2 cellular contexts compared by ENCODE assay signal in the genomic region with DNA sequence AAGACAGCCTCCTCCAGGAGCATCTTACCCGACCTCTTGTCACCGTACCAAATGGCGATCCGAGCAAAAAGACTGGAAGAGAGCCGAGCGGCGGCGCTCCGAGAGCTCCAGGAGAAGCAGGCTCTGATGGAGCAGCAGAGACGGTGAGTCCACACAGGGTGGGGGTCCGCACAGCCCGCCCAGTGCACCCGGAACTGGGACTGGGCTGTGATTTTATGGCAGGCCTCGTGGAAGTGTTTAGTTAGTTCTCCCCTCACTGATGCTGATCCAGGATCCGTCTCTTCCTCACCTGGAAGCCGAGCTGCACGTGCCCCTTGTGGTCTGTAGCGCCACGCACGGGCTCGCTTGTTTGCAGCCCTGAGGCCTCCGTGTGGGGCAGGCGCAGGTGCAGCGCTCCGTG.
TF ChIP-seq lines count a peak whose summit lies in the region.

No MANE protein-coding gene starts in this region.

TF ChIP-seq in HepG2, 621 proteins besides CTCF, POLR2A, EP300 and RAD21:
- TF ChIP-seq ZNF446 (CRISPR knock-in tag; IDR thresholded peaks at IDR 0.05) (no peak), MED8 (CRISPR knock-in tag; IDR thresholded peaks at IDR 0.05; ENCODE audit: insufficient replicate concordance) (no peak), ZNF792 (CRISPR knock-in tag; IDR thresholded peaks at IDR 0.05) (no peak), RBAK (CRISPR knock-in tag; IDR thresholded peaks at IDR 0.05) (no peak), BORCS8-MEF2B (CRISPR knock-in tag; IDR thresholded peaks at IDR 0.05) (no peak), ZNF724P (CRISPR knock-in tag; IDR thresholded peaks at IDR 0.05; ENCODE audit: borderline replicate concordance) (no peak), HNRNPLL (IDR thresholded peaks at IDR 0.05; ENCODE audit: low read depth, low read length, poor library complexity, severe bottlenecking) (no peak), ZNF317 (CRISPR knock-in tag; IDR thresholded peaks at IDR 0.05) (no peak), KDM2A (CRISPR knock-in tag; IDR thresholded peaks at IDR 0.05; ENCODE audit: borderline replicate concordance, low read depth) (no peak), ZFP62 (CRISPR knock-in tag; IDR thresholded peaks at IDR 0.05) (no peak), ZNF552 (CRISPR knock-in tag; IDR thresholded peaks at IDR 0.05; ENCODE audit: borderline replicate concordance) (no peak), CREB1 (IDR thresholded peaks at IDR 0.05) (no peak), CREB1 (CRISPR knock-in tag; IDR thresholded peaks at IDR 0.05) (no peak), NR3C1 (CRISPR knock-in tag; IDR thresholded peaks at IDR 0.05) (no peak), NFE2L1 (CRISPR knock-in tag; IDR thresholded peaks at IDR 0.05; ENCODE audit: borderline replicate concordance) (no peak), ZNF224 (CRISPR knock-in tag; IDR thresholded peaks at IDR 0.05) (no peak)
- TF ChIP-seq, protein P1, sequence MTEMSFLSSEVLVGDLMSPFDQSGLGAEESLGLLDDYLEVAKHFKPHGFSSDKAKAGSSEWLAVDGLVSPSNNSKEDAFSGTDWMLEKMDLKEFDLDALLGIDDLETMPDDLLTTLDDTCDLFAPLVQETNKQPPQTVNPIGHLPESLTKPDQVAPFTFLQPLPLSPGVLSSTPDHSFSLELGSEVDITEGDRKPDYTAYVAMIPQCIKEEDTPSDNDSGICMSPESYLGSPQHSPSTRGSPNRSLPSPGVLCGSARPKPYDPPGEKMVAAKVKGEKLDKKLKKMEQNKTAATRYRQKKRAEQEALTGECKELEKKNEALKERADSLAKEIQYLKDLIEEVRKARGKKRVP (CRISPR knock-in tag; IDR thresholded peaks at IDR 0.05): no peak
- TF ChIP-seq, protein P2, sequence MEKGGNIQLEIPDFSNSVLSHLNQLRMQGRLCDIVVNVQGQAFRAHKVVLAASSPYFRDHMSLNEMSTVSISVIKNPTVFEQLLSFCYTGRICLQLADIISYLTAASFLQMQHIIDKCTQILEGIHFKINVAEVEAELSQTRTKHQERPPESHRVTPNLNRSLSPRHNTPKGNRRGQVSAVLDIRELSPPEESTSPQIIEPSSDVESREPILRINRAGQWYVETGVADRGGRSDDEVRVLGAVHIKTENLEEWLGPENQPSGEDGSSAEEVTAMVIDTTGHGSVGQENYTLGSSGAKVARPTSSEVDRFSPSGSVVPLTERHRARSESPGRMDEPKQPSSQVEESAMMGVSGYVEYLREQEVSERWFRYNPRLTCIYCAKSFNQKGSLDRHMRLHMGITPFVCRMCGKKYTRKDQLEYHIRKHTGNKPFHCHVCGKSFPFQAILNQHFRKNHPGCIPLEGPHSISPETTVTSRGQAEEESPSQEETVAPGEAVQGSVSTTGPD (CRISPR knock-in tag; IDR thresholded peaks at IDR 0.05): no peak
- TF ChIP-seq, protein P3, sequence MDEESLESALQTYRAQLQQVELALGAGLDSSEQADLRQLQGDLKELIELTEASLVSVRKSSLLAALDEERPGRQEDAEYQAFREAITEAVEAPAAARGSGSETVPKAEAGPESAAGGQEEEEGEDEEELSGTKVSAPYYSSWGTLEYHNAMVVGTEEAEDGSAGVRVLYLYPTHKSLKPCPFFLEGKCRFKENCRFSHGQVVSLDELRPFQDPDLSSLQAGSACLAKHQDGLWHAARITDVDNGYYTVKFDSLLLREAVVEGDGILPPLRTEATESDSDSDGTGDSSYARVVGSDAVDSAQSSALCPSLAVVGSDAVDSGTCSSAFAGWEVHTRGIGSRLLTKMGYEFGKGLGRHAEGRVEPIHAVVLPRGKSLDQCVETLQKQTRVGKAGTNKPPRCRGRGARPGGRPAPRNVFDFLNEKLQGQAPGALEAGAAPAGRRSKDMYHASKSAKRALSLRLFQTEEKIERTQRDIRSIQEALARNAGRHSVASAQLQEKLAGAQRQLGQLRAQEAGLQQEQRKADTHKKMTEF (CRISPR knock-in tag; IDR thresholded peaks at IDR 0.05): no peak
- TF ChIP-seq, protein P4, sequence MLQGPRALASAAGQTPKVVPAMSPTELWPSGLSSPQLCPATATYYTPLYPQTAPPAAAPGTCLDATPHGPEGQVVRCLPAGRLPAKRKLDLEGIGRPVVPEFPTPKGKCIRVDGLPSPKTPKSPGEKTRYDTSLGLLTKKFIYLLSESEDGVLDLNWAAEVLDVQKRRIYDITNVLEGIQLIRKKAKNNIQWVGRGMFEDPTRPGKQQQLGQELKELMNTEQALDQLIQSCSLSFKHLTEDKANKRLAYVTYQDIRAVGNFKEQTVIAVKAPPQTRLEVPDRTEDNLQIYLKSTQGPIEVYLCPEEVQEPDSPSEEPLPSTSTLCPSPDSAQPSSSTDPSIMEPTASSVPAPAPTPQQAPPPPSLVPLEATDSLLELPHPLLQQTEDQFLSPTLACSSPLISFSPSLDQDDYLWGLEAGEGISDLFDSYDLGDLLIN (CRISPR knock-in tag; IDR thresholded peaks at IDR 0.05; ENCODE audit: borderline replicate concordance): no peak

TF ChIP-seq in WTC11, 78 proteins besides CTCF, POLR2A, EP300 and RAD21:
- TF ChIP-seq, protein P5, sequence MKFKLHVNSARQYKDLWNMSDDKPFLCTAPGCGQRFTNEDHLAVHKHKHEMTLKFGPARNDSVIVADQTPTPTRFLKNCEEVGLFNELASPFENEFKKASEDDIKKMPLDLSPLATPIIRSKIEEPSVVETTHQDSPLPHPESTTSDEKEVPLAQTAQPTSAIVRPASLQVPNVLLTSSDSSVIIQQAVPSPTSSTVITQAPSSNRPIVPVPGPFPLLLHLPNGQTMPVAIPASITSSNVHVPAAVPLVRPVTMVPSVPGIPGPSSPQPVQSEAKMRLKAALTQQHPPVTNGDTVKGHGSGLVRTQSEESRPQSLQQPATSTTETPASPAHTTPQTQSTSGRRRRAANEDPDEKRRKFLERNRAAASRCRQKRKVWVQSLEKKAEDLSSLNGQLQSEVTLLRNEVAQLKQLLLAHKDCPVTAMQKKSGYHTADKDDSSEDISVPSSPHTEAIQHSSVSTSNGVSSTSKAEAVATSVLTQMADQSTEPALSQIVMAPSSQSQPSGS (CRISPR knock-in tag; IDR thresholded peaks at IDR 0.05; ENCODE audit: borderline replicate concordance, low read depth): no peak
- TF ChIP-seq ATF1 (CRISPR knock-in tag; IDR thresholded peaks at IDR 0.05): no peak
- no peak for TF ChIP-seq ZNF219 (CRISPR knock-in tag; IDR thresholded peaks at IDR 0.05; ENCODE audit: borderline replicate concordance)
- TF ChIP-seq, protein P6, sequence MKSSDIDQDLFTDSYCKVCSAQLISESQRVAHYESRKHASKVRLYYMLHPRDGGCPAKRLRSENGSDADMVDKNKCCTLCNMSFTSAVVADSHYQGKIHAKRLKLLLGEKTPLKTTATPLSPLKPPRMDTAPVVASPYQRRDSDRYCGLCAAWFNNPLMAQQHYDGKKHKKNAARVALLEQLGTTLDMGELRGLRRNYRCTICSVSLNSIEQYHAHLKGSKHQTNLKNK (CRISPR knock-in tag; IDR thresholded peaks at IDR 0.05): no peak
- TF ChIP-seq, protein P7, sequence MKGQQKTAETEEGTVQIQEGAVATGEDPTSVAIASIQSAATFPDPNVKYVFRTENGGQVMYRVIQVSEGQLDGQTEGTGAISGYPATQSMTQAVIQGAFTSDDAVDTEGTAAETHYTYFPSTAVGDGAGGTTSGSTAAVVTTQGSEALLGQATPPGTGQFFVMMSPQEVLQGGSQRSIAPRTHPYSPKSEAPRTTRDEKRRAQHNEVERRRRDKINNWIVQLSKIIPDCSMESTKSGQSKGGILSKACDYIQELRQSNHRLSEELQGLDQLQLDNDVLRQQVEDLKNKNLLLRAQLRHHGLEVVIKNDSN (CRISPR knock-in tag; IDR thresholded peaks at IDR 0.05): no peak
- TF ChIP-seq HMGA2 (CRISPR knock-in tag; IDR thresholded peaks at IDR 0.05): no peak
- no peak for TF ChIP-seq MXD4 (CRISPR knock-in tag; IDR thresholded peaks at IDR 0.05; ENCODE audit: borderline replicate concordance)
